15 cellular contexts compared by ENCODE assay signal in the genomic region with DNA sequence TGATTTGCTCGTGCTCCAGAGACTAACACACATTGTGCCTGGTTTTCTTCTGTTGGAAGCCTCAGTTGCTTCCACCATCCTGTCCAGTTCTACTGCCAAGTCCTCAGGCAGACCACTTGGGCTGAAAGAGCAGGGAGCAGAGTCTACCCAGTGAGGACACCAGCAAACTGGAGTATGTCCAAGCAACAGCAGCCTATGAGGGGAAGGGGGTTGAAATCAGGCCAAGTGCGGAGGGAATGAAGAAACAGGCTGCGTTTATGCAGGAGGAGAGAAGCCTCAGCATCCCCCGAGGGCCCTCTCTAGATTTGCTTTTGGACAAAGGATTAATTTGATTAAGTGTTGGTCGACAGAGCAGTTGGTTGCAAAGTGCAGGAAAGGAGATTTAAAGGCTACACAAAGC. TPM values are rescaled to one million over a fixed set of nuclear protein-coding genes. Genes with fewer than 3 reads are reported as not detected.
DNase-seq lines count a peak whose midpoint lies in the region; ATAC-seq and TF ChIP-seq lines count a peak whose summit lies in the region.
"Had no signal": no experiment of that assay in that cellular context is flagged by ENCODE, and none has a peak within 500 bp of the region (broad histone marks: within the 10 kb centered on the region; RNA-seq: fewer than 3 reads in every experiment).

No MANE protein-coding gene starts in this region.

- H3K27ac ChIP-seq in IMR-90 (ENCODE audit: insufficient read depth, low read length) (peak overlapping the region; percentile 70), mesodermal cell (ENCODE audit: low read depth, low read length, severe bottlenecking) (peak overlapping the region; percentile 74)
- H3K27ac ChIP-seq: 22Rv1, dorsolateral prefrontal cortex, gastroesophageal sphincter had no signal

- H3K36me3 ChIP-seq in IMR-90 (ENCODE audit: control insufficient read depth, insufficient read depth, low read length) (no peaks in the 10 kb centered on the region), mesodermal cell (ENCODE audit: control insufficient read depth, insufficient read depth, low read length) (no peaks in the 10 kb centered on the region)
- H3K36me3 ChIP-seq: adrenal gland, gastroesophageal sphincter had no signal

- H2BK15ac ChIP-seq in IMR-90 (ENCODE audit: low read depth, low read length) = peak overlapping the region; percentile 93

- peak; percentile 18 for ATAC-seq in IMR-90 (ENCODE audit: low read depth)
- ATAC-seq: gastroesophageal sphincter had no signal

- peak overlapping the region; percentile 89 for H3K14ac ChIP-seq in IMR-90 (replicated peaks; ENCODE audit: low read depth, low read length)

- H3K79me1 ChIP-seq in IMR-90 (ENCODE audit: low read depth in 1 of 2, low read length in 2 of 2) = 0 out of 4 replicates have a peak, but pooled peaks cover 0 to 5% of the 10 kb centered on the region in 2 experiments

- no peaks in the 10 kb centered on the region for H3K27me3 Mint-ChIP-seq in activated naive CD8-positive, alpha-beta T cell

- peak overlapping the region; percentile 97 for H2AK5ac ChIP-seq in IMR-90 (ENCODE audit: low read depth, low read length)

- peak overlapping the region; percentile 83 to 93 for H4K8ac ChIP-seq in IMR-90 (ENCODE audit: low read depth in 2 of 2, low read length in 2 of 2)

- peak; percentile 15 for DNase-seq in NCI-H1092 treated with DMSO at 0.1 percent for 48 hours (lab: John Stamatoyannopoulos, UW)
- no peak for DNase-seq in NCI-H1092 (lab: John Stamatoyannopoulos, UW)
- no peak for DNase-seq in IMR-90
- DNase-seq in AG08396 (ENCODE audit: low spot score) = no peak
- no peak for DNase-seq in activated CD4-positive, CD25-positive, alpha-beta regulatory T cell (lab: John Stamatoyannopoulos, UW)
- no peak for DNase-seq in middle frontal gyrus (ENCODE audit: extremely low spot score, low spot score)
- DNase-seq: dorsolateral prefrontal cortex, kidney glomerular epithelial cell had no signal

- peak overlapping the region; percentile 96 for H2BK120ac ChIP-seq in IMR-90 (ENCODE audit: low read depth, low read length)

- CTCF ChIA-PET in IMR-90 (lab: Yijun Ruan, JAX) = no interaction called here

- TF ChIP-seq CTCF in IMR-90 (conservative IDR thresholded peaks at IDR 0.05; ENCODE audit: low read depth, low read length) = no peak

- POLR2A ChIA-PET in IMR-90 (lab: Charles Lee; ENCODE audit: unreplicated experiment) = no interaction called here

- no peak for TF ChIP-seq POLR2A in IMR-90 (IDR thresholded peaks at IDR 0.05; ENCODE audit: low read depth, low read length)

- peak overlapping the region; percentile 76 for H3K4me3 Mint-ChIP-seq in activated naive CD8-positive, alpha-beta T cell
- H3K4me3 Mint-ChIP-seq: neural crest cell, type B pancreatic cell had no signal

- peak overlapping the region; percentile 82 for H2AFZ ChIP-seq in IMR-90 (replicated peaks; ENCODE audit: low read length, poor library complexity)

- intact Hi-C loops in IMR-90 (cut with micrococcal nuclease) = no loop called here

- peak overlapping the region; percentile 94 for H4K91ac ChIP-seq in IMR-90 (ENCODE audit: insufficient read depth, low read depth, low read length)

- peak overlapping the region; percentile 59 for H2AK9ac ChIP-seq in IMR-90 (replicated peaks; ENCODE audit: low read depth, low read length, poor library complexity)

- H2BK20ac ChIP-seq in IMR-90 (ENCODE audit: low read depth, low read length) = peak overlapping the region; percentile 96

- peak overlapping the region; percentile 95 for H3K27ac Mint-ChIP-seq in activated naive CD8-positive, alpha-beta T cell
- H3K27ac Mint-ChIP-seq: type B pancreatic cell had no signal

- TF ChIP-seq RAD21 in IMR-90 (IDR thresholded peaks at IDR 0.05; ENCODE audit: low read length) = no peak

- H4K5ac ChIP-seq in IMR-90 (ENCODE audit: low read depth, low read length) = peak overlapping the region; percentile 92

- H2BK5ac ChIP-seq in IMR-90 (ENCODE audit: low read depth, low read length, poor library complexity, severe bottlenecking) = peak overlapping the region; percentile 98

- BruUV-seq in IMR-90 (replicated peaks; lab: Mats Ljungman, UMichigan) = no TSS peak

- H3K36me3 Mint-ChIP-seq in activated naive CD8-positive, alpha-beta T cell = peaks cover 29% of the 10 kb centered on the region
- H3K36me3 Mint-ChIP-seq: type B pancreatic cell had no signal

- peak overlapping the region; percentile 63; the same call in 1 of the 2 replicates for H3K56ac ChIP-seq in IMR-90 (ENCODE audit: extremely low read depth, insufficient read depth, low read length)

- peak overlapping the region; percentile 94 for H3K4ac ChIP-seq in IMR-90 (ENCODE audit: low read depth, low read length)

- 0 out of 2 replicates have a peak overlapping the region, but pooled peaks have one; percentile 7 for H3K4me3 ChIP-seq in IMR-90 (ENCODE audit: insufficient read depth, low read depth, low read length)
- no peak overlapping the region for H3K4me3 ChIP-seq in mesodermal cell (ENCODE audit: extremely low read depth, insufficient read depth, low read length, poor library complexity, severe bottlenecking)
- H3K4me3 ChIP-seq: adrenal gland, dorsolateral prefrontal cortex, gastroesophageal sphincter had no signal

- H3K4me1 Mint-ChIP-seq in activated naive CD8-positive, alpha-beta T cell (ENCODE audit: low read depth) = peaks cover 95% of the 10 kb centered on the region

- dilution Hi-C loops in IMR-90 (cut with HindIII; ENCODE audit: low sequenced_read_pairs, unreplicated experiment) = no loop called here

- no peaks in the 10 kb centered on the region for H3K27me3 ChIP-seq in IMR-90 (ENCODE audit: control insufficient read depth, insufficient read depth, low read length)
- H3K27me3 ChIP-seq: adrenal gland had no signal

- H3K18ac ChIP-seq in IMR-90 (ENCODE audit: low read depth, low read length) = peak overlapping the region; percentile 92

- H4K20me1 ChIP-seq in IMR-90 (ENCODE audit: insufficient read depth, low read length) = no peaks in the 10 kb centered on the region

- peak overlapping the region; percentile 94 for H3K23ac ChIP-seq in IMR-90 (ENCODE audit: low read depth, low read length)

- H3K9me3 ChIP-seq in IMR-90 (ENCODE audit: control insufficient read depth, insufficient read depth, low read length) = no peaks in the 10 kb centered on the region
- H3K9me3 ChIP-seq in mesodermal cell (ENCODE audit: control insufficient read depth, low read length) = no peaks in the 10 kb centered on the region
- H3K9me3 ChIP-seq: adrenal gland, gastroesophageal sphincter had no signal

- peaks cover 24% of the 10 kb centered on the region for H3K9me1 ChIP-seq in IMR-90 (ENCODE audit: insufficient read depth, low read length)

- 25% methylated on average over 3 of the region's 5 CpGs; no CpG with 5 or more reads in 1 of the 2 experiments for WGBS in IMR-90 (ENCODE audit: extremely low coverage in 2 of 2, insufficient read length in 1 of 2), 2 experiments
- WGBS in mesodermal cell (ENCODE audit: insufficient coverage in 2 of 2), 2 experiments = 84 to 91% methylated on average over 5 of the region's 5 CpGs

- H3K9me3 Mint-ChIP-seq in activated naive CD8-positive, alpha-beta T cell (ENCODE audit: low read depth) = no peaks in the 10 kb centered on the region
- H3K9me3 Mint-ChIP-seq: neural crest cell, type B pancreatic cell had no signal

- H3K4me1 ChIP-seq in IMR-90 (ENCODE audit: control insufficient read depth, insufficient read depth, low read length) (peaks cover 26% of the 10 kb centered on the region), mesodermal cell (ENCODE audit: control insufficient read depth, insufficient read depth, low read length, poor library complexity, severe bottlenecking) (peaks cover 52% of the 10 kb centered on the region)
- H3K4me1 ChIP-seq: adrenal gland had no signal

- H3K4me2 ChIP-seq in IMR-90 (ENCODE audit: low read depth, low read length) = peak overlapping the region; percentile 76

- in situ Hi-C loops in IMR-90 (cut with MboI; ENCODE audit: low sequenced_read_pairs) = no loop called here

- H3K9ac ChIP-seq in IMR-90 (ENCODE audit: low read depth, low read length) = no peak overlapping the region

TF ChIP-seq in IMR-90, 13 proteins besides CTCF, POLR2A, EP300 and RAD21:
- TF ChIP-seq MXI1 (IDR thresholded peaks at IDR 0.05; ENCODE audit: borderline replicate concordance, low read depth, low read length) (no peak), CHD1 (IDR thresholded peaks at IDR 0.05; ENCODE audit: low read depth, low read length) (no peak), SMC3 (IDR thresholded peaks at IDR 0.05; ENCODE audit: low read depth, low read length) (no peak), RCOR1 (IDR thresholded peaks at IDR 0.05; ENCODE audit: insufficient replicate concordance, low read length) (no peak), NFE2L2 (IDR thresholded peaks at IDR 0.05; ENCODE audit: low read depth, low read length) (no peak), MAFK (IDR thresholded peaks at IDR 0.05; ENCODE audit: low read depth, low read length) (no peak)
- TF ChIP-seq, protein P1, sequence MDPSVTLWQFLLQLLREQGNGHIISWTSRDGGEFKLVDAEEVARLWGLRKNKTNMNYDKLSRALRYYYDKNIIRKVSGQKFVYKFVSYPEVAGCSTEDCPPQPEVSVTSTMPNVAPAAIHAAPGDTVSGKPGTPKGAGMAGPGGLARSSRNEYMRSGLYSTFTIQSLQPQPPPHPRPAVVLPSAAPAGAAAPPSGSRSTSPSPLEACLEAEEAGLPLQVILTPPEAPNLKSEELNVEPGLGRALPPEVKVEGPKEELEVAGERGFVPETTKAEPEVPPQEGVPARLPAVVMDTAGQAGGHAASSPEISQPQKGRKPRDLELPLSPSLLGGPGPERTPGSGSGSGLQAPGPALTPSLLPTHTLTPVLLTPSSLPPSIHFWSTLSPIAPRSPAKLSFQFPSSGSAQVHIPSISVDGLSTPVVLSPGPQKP (IDR thresholded peaks at IDR 0.05; ENCODE audit: borderline replicate concordance, low read depth, low read length) = no peak
- TF ChIP-seq, protein P2, sequence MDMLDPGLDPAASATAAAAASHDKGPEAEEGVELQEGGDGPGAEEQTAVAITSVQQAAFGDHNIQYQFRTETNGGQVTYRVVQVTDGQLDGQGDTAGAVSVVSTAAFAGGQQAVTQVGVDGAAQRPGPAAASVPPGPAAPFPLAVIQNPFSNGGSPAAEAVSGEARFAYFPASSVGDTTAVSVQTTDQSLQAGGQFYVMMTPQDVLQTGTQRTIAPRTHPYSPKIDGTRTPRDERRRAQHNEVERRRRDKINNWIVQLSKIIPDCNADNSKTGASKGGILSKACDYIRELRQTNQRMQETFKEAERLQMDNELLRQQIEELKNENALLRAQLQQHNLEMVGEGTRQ (IDR thresholded peaks at IDR 0.05; ENCODE audit: low read depth, low read length) = no peak

RNA-seq across cellular contexts. Expression of a gene that starts 14.5 kb away (rescaled TPM):
- total RNA-seq in IMR-90 (2012; rRNA removed) = 1.4 and 3.0 TPM in 2 replicates
- polyA plus RNA-seq in IMR-90 (2012; rRNA removed) = 0.47 and 0.72 TPM in 2 replicates
- polyA plus RNA-seq in IMR-90 (2012; cell fraction: cytosol; rRNA removed) = 0.25 and 0.32 TPM in 2 replicates
- 0.51 and 0.87 TPM in 2 replicates for polyA plus RNA-seq in IMR-90 (2012; cell fraction: nucleus; rRNA removed; ENCODE audit: low replicate concordance)
- 2.1 TPM for polyA plus RNA-seq in mesodermal cell (2013, experiment 1 of 2)
- 2.0 TPM for polyA plus RNA-seq in mesodermal cell (2013, experiment 2 of 2)
